27 cellular contexts compared by ENCODE assay signal in genomic region chr6:66992660-66993059, GRCh38.
"Had no signal": no experiment of that assay in that cellular context is flagged by ENCODE, and none has a peak within 500 bp of the region (broad histone marks: within the 10 kb centered on the region; RNA-seq: fewer than 3 reads in every experiment).

No MANE protein-coding gene starts in this region.

- H3K27me3 Mint-ChIP-seq: activated B cell treated with CpG ODN at 0.5 μM for 24 hours; activated CD4-positive, alpha-beta T cell treated with anti-CD3 and anti-CD28 coated beads, Interleukin-2, amount 10 ng/mL, durations not matched to agents 24 days and 14 days; activated CD8-positive, alpha-beta memory T cell treated with anti-CD3 and anti-CD28 coated beads, Interleukin-2, amount 10 ng/mL, durations not matched to agents 7 days and 5 days; activated naive CD4-positive, alpha-beta T cell treated with anti-CD3 and anti-CD28 coated beads, Interleukin-2, amount 50 U/mL, for 24 hours; activated T-cell treated with anti-CD3 and anti-CD28 coated beads, Interleukin-2, amount 50 U/mL, for 24 hours; central memory CD8-positive, alpha-beta T cell; T-helper 17 cell had no signal

- H3K27ac Mint-ChIP-seq: activated B cell treated with CpG ODN at 0.5 μM for 24 hours; activated CD4-positive, alpha-beta T cell treated with anti-CD3 and anti-CD28 coated beads, Interleukin-2, amount 10 ng/mL, durations not matched to agents 24 days and 14 days; activated CD8-positive, alpha-beta memory T cell treated with anti-CD3 and anti-CD28 coated beads, Interleukin-2, amount 10 ng/mL, durations not matched to agents 7 days and 5 days; activated naive CD4-positive, alpha-beta T cell treated with anti-CD3 and anti-CD28 coated beads, Interleukin-2, amount 50 U/mL, for 24 hours; activated T-cell treated with anti-CD3 and anti-CD28 coated beads, Interleukin-2, amount 50 U/mL, for 24 hours; activated T-helper 1 cell treated with anti-CD3 and anti-CD28 coated beads, Interleukin-12 subunit alpha, Interleukin-12 subunit beta, Interleukin-2, Interleukin-4 antibody, amounts not matched to agents 30 ng/mL and 10 ng/mL and 1 ng/mL, durations not matched to agents 14 hours and 24 hours and 36 hours; T-helper 17 cell had no signal

- H3K4me1 ChIP-seq: ascending aorta, body of pancreas had no signal

- H3K27ac ChIP-seq: ascending aorta, body of pancreas had no signal

- H3K36me3 ChIP-seq: ascending aorta had no signal

- H3K27me3 ChIP-seq: ascending aorta, body of pancreas had no signal

- ATAC-seq: activated CD8-positive, alpha-beta memory T cell treated with anti-CD3 and anti-CD28 coated beads, Interleukin-2, amount 10 ng/mL, durations not matched to agents 7 days and 5 days; body of pancreas; PC-3; T-helper 17 cell had no signal

- DNase-seq: activated B cell treated with CpG ODN at 0.5 μM for 24 hours; activated CD4-positive, alpha-beta T cell treated with anti-CD3 and anti-CD28 coated beads for 1 hour; activated CD4-positive, alpha-beta T cell treated with anti-CD3 and anti-CD28 coated beads, Interleukin-2, amount 10 ng/mL, durations not matched to agents 24 days and 14 days; activated CD4-positive, alpha-beta T cell treated with anti-CD3 and anti-CD28 coated beads, Interleukin-2, amount 50 U/mL, for 48 hours; activated CD8-positive, alpha-beta memory T cell treated with anti-CD3 and anti-CD28 coated beads, Interleukin-2, amount 10 ng/mL, durations not matched to agents 7 days and 5 days; activated effector memory CD4-positive, alpha-beta T cell treated with Interleukin-2 at 50 U/mL for 16 hours; activated naive CD4-positive, alpha-beta T cell; activated T-cell treated with anti-CD3 and anti-CD28 coated beads, Interleukin-2, amount 50 U/mL, for 24 hours; body of pancreas; cortex of kidney; NCI-H1092; NCI-H1417; NCI-H1694; NCI-H2029; NCI-H2107; NCI-H2171 treated with DMSO at 0.1 percent for 48 hours; NCI-H226; NCI-H526; NCI-H774; PC-3; SHP77 treated with DMSO at 0.1 percent for 48 hours; T-helper 17 cell; T-helper 9 cell had no signal

- H3K4me1 Mint-ChIP-seq: activated B cell treated with CpG ODN at 0.5 μM for 24 hours; activated CD4-positive, alpha-beta T cell treated with anti-CD3 and anti-CD28 coated beads, Interleukin-2, amount 10 ng/mL, durations not matched to agents 24 days and 14 days; activated CD8-positive, alpha-beta memory T cell treated with anti-CD3 and anti-CD28 coated beads, Interleukin-2, amount 10 ng/mL, durations not matched to agents 7 days and 5 days; activated naive CD4-positive, alpha-beta T cell treated with anti-CD3 and anti-CD28 coated beads, Interleukin-2, amount 50 U/mL, for 24 hours; central memory CD8-positive, alpha-beta T cell; T-helper 17 cell had no signal

- H3K4me3 Mint-ChIP-seq: activated B cell treated with CpG ODN at 0.5 μM for 24 hours; activated CD4-positive, alpha-beta T cell treated with anti-CD3 and anti-CD28 coated beads, Interleukin-2, amount 10 ng/mL, durations not matched to agents 24 days and 14 days; activated CD8-positive, alpha-beta memory T cell treated with anti-CD3 and anti-CD28 coated beads, Interleukin-2, amount 10 ng/mL, durations not matched to agents 7 days and 5 days; activated naive CD4-positive, alpha-beta T cell treated with anti-CD3 and anti-CD28 coated beads, Interleukin-2, amount 50 U/mL, for 24 hours; activated T-cell treated with anti-CD3 and anti-CD28 coated beads, Interleukin-2, amount 50 U/mL, for 24 hours; activated T-helper 1 cell treated with anti-CD3 and anti-CD28 coated beads, Interleukin-12 subunit alpha, Interleukin-12 subunit beta, Interleukin-2, Interleukin-4 antibody, amounts not matched to agents 30 ng/mL and 10 ng/mL and 1 ng/mL, durations not matched to agents 14 hours and 24 hours and 36 hours; central memory CD8-positive, alpha-beta T cell; T-helper 17 cell had no signal

- H3K4me3 ChIP-seq: ascending aorta, body of pancreas had no signal

- H3K36me3 Mint-ChIP-seq: activated CD8-positive, alpha-beta memory T cell treated with anti-CD3 and anti-CD28 coated beads, Interleukin-2, amount 10 ng/mL, durations not matched to agents 7 days and 5 days; activated naive CD4-positive, alpha-beta T cell treated with anti-CD3 and anti-CD28 coated beads, Interleukin-2, amount 50 U/mL, for 24 hours had no signal
